20 cellular contexts compared by ENCODE assay signal in genomic region chr16:11526921-11527320, GRCh38. TPM values are rescaled to one million over a fixed set of nuclear protein-coding genes. Genes with fewer than 3 reads are reported as not detected.
DNase-seq lines count a peak whose midpoint lies in the region; ATAC-seq, FAIRE-seq and TF ChIP-seq lines count a peak whose summit lies in the region.
"Had no signal": no experiment of that assay in that cellular context is flagged by ENCODE, and none has a peak within 500 bp of the region (broad histone marks: within the 10 kb centered on the region; RNA-seq: fewer than 3 reads in every experiment).

No MANE protein-coding gene starts in this region.

- no peak overlapping the region for H3K27ac Mint-ChIP-seq in astrocyte (ENCODE audit: unreplicated experiment)
- H3K27ac Mint-ChIP-seq: activated CD4-positive, alpha-beta T cell treated with anti-CD3 and anti-CD28 coated beads, Interleukin-2, amount 10 ng/mL, durations not matched to agents 24 days and 14 days; naive thymus-derived CD4-positive, alpha-beta T cell had no signal

- no peaks in the 10 kb centered on the region for H3K9me3 Mint-ChIP-seq in astrocyte (ENCODE audit: unreplicated experiment)
- H3K9me3 Mint-ChIP-seq: activated CD4-positive, alpha-beta T cell treated with anti-CD3 and anti-CD28 coated beads, Interleukin-2, amount 10 ng/mL, durations not matched to agents 24 days and 14 days had no signal

- no peaks in the 10 kb centered on the region for H3K79me2 ChIP-seq in astrocyte (ENCODE audit: insufficient read depth, low read length)

- peak overlapping the region; percentile 50 for H3K4me2 ChIP-seq in astrocyte (ENCODE audit: low read length)
- H3K4me2 ChIP-seq: smooth muscle cell had no signal

- intact Hi-C loops in aorta (cut with DNase I), result no loop called here

- H4K20me1 ChIP-seq in astrocyte (ENCODE audit: insufficient read depth, low read length), result no peaks in the 10 kb centered on the region

- TF ChIP-seq CTCF in astrocyte (IDR thresholded peaks at IDR 0.05; ENCODE audit: insufficient read depth, low read depth, low read length), result no peak
- no peak for TF ChIP-seq CTCF in GM20000 (IDR thresholded peaks at IDR 0.05; ENCODE audit: extremely low read depth, missing control alignments)

- H2AFZ ChIP-seq in astrocyte (ENCODE audit: low read depth, low read length), result no peak overlapping the region

- no peak overlapping the region for H3K4me3 Mint-ChIP-seq in astrocyte (ENCODE audit: unreplicated experiment)
- H3K4me3 Mint-ChIP-seq: activated CD4-positive, alpha-beta T cell treated with anti-CD3 and anti-CD28 coated beads, Interleukin-2, amount 10 ng/mL, durations not matched to agents 24 days and 14 days; naive thymus-derived CD4-positive, alpha-beta T cell had no signal

- peak; percentile 57 for ATAC-seq in aorta (ENCODE audit: low FRiP score)
- no peak for ATAC-seq in HG03095 (IDR thresholded peaks at IDR 0.05; ENCODE audit: unreplicated experiment)
- ATAC-seq: naive thymus-derived CD4-positive, alpha-beta T cell; Panc1 had no signal

- H3K4me3 ChIP-seq in astrocyte (ENCODE audit: insufficient read depth, low read depth, low read length) (no peak overlapping the region), aorta (ENCODE audit: low read length in 2 of 2) (peak overlapping the region; percentile 8 to 23)
- H3K4me3 ChIP-seq: prostate gland, smooth muscle cell, tibial nerve had no signal

- H3K4me1 Mint-ChIP-seq in astrocyte (ENCODE audit: low read depth, unreplicated experiment), result peaks cover 7% of the 10 kb centered on the region
- H3K4me1 Mint-ChIP-seq: activated CD4-positive, alpha-beta T cell treated with anti-CD3 and anti-CD28 coated beads, Interleukin-2, amount 10 ng/mL, durations not matched to agents 24 days and 14 days had no signal

- H3K27ac ChIP-seq in astrocyte (ENCODE audit: low read depth, low read length), result no peak overlapping the region
- no peak overlapping the region for H3K27ac ChIP-seq in aorta (ENCODE audit: low read depth in 1 of 2, low read length in 2 of 2)
- H3K27ac ChIP-seq: 22Rv1, prostate gland, tibial nerve had no signal

- DNase-seq in DMS153 treated with DMSO at 0.1 percent for 48 hours (lab: John Stamatoyannopoulos, UW; ENCODE audit: unreplicated experiment) (peak; percentile 11), DMS153 (lab: John Stamatoyannopoulos, UW) (no peak), astrocyte (ENCODE audit: low read depth) (no peak), islet precursor cell (peak; percentile 64), aorta (peak in 1 of 2 donors; percentile 84), NOMO-1 treated with dmso at 0.1 percent for 144 hours (lab: John Stamatoyannopoulos, UW; ENCODE audit: unreplicated experiment) (no peak), GM20000 (ENCODE audit: low spot score) (no peak)
- DNase-seq: activated CD4-positive, alpha-beta T cell treated with anti-CD3 and anti-CD28 coated beads, Interleukin-2, amount 10 ng/mL, durations not matched to agents 24 days and 14 days; activated naive CD4-positive, alpha-beta T cell treated with Interleukin-2 at 50 U/mL for 16 hours; activated T-cell treated with anti-CD3 and anti-CD28 coated beads for 4 hours; anterior cingulate cortex; naive thymus-derived CD4-positive, alpha-beta T cell; NCI-H187 had no signal

- H3K4me1 ChIP-seq in astrocyte (ENCODE audit: insufficient read depth, low read length), result peaks cover 3% of the 10 kb centered on the region
- no peaks in the 10 kb centered on the region for H3K4me1 ChIP-seq in aorta (ENCODE audit: control insufficient read depth in 1 of 2, insufficient read depth in 2 of 2, low read length in 2 of 2)
- H3K4me1 ChIP-seq: prostate gland had no signal

- no peaks in the 10 kb centered on the region for H3K36me3 Mint-ChIP-seq in astrocyte (ENCODE audit: low read depth, unreplicated experiment)

- H3K27me3 ChIP-seq in astrocyte (ENCODE audit: insufficient read depth, low read length) (peaks cover 20% of the 10 kb centered on the region), aorta (ENCODE audit: control insufficient read depth in 1 of 2, insufficient read depth in 2 of 2, low read length in 1 of 2) (no peaks in the 10 kb centered on the region)

- 3 to 6% methylated on average over 15 of the region's 15 CpGs for WGBS in aorta, 2 donors

- no peak for FAIRE-seq in astrocyte (lab: Jason Lieb, UNC)
- FAIRE-seq: colon had no signal

- H3K9me3 ChIP-seq in astrocyte (ENCODE audit: insufficient read depth, low read depth, low read length), result no peaks in the 10 kb centered on the region
- no peaks in the 10 kb centered on the region for H3K9me3 ChIP-seq in aorta (ENCODE audit: control insufficient read depth, low read length)
- H3K9me3 ChIP-seq: prostate gland had no signal

- peaks cover 6% of the 10 kb centered on the region for H3K27me3 Mint-ChIP-seq in astrocyte (ENCODE audit: low read depth, unreplicated experiment)

- H3K36me3 ChIP-seq in astrocyte (ENCODE audit: insufficient read depth, low read length) (no peaks in the 10 kb centered on the region), aorta (ENCODE audit: control insufficient read depth in 1 of 2, insufficient read depth in 2 of 2, low read length in 1 of 2) (no peaks in the 10 kb centered on the region)
- H3K36me3 ChIP-seq: prostate gland, tibial nerve had no signal

- no peak overlapping the region for H3K9ac ChIP-seq in astrocyte (ENCODE audit: low read length)

RNA-seq across cellular contexts. Expression of gene LITAF, which starts 59.8 kb away (rescaled TPM):
- total RNA-seq in astrocyte (113 and 120 TPM in 2 replicates), aorta (100 to 1,000 TPM; 145 to 157 TPM)
- 100 to 1,000 TPM in 1 of 2 donors, 10 to 100 TPM in 1; 83.1 to 137 TPM for polyA plus RNA-seq in aorta

Comparison
In these comparisons a context has a peak if more than half of its experiments do, and no peak if none do; other contexts are left out.
1. DNase-seq: peak in DMS153 treated with DMSO at 0.1 percent for 48 hours (single experiment) and islet precursor cell (single experiment); none in DMS153 (single experiment), astrocyte (single experiment), NOMO-1 treated with dmso at 0.1 percent for 144 hours (single experiment) and GM20000 (single experiment).